ENCODE assay signal across 1 cellular context in the genomic region with DNA sequence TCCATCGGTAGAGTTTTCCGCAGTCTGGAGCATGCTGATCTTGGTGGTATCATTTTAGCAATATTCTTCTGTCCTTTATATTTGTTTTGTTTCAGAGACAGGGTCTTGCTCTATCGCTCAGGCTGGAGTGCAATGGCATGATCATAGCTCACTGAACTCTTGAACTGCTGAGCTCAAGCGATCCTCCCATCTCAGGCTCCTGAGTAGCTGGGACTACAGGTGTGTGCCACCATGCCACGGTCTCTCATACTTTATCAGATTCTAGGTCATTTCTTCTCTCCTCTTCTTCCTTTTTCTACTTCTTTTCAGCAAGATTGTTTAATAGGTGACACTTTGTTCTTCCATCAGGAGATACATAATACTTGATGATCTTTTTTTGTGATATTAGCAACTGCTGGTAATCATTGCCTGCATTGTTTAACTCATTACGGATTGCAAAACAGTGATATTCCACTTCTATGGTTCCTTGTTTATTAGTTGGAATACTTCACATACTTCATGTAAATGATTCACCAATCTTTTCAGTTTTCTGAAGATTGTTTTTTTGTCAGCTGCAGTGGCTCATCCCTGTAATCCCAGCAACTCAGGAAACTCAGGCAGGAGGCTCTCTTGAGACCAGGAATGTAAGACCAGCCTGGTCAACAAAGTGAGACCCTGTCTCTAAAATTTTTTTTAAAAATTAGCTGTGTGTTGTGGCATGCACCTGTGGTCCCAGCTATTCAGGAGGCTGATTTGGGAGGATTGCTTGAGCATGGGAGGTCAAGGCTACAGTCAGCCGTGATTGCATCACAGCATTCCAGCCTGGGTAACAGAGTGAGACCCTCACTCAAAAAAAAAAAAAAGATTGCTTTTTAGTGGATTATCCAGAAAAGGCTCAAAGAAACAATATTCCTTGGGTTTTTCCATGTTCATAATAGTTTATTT.
TF ChIP-seq lines count a peak whose summit lies in the region.

No MANE protein-coding gene starts in this region.

TF ChIP-seq in K562, 482 proteins besides CTCF, POLR2A, EP300 and RAD21:
- TF ChIP-seq ERF (CRISPR knock-in tag; IDR thresholded peaks at IDR 0.05) (no peak), CEBPB (tag; IDR thresholded peaks at IDR 0.05) (peak; percentile 23; the same call in 1 of the 2 replicates), TAF15 (IDR thresholded peaks at IDR 0.05; ENCODE audit: low read depth, low read length) (no peak), RNF2 (IDR thresholded peaks at IDR 0.05) (peak; percentile 36; the same call in 1 of the 2 replicates)
TF ChIP-seq in K562: peak in this region for 2.
